In the genomic region with DNA sequence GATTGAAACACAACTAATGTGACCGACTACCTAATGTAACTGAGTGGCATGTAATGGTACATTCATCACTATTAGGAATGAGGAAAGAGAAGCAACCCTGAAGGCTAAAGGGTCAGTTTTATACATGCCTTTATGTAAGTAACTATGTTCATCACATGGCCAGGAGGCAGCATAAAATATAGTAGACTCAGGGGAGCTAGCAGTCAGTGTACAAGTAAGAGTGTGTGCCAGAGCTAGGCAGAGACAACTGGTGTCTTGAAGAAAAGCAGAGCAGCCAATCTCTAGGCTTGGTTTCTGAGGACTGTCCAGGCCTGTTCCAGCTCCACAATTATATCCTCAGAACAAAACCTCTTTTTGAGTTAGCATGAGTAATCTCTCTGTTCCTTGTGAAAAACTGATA, we compare ENCODE assay signal across 10 cellular contexts. TPM values are rescaled to one million over a fixed set of nuclear protein-coding genes. Genes with fewer than 3 reads are reported as not detected.
DNase-seq lines count a peak whose midpoint lies in the region; ATAC-seq and TF ChIP-seq lines count a peak whose summit lies in the region.
"Had no signal": no experiment of that assay in that cellular context is flagged by ENCODE, and none has a peak within 500 bp of the region (broad histone marks: within the 10 kb centered on the region; RNA-seq: fewer than 3 reads in every experiment).

No MANE protein-coding gene starts in this region.

- intact Hi-C loops in Right ventricle myocardium inferior (cut with DNase I) (no loop called here), cardiac septum (cut with DNase I) (no loop called here), upper lobe of right lung (cut with DNase I) (no loop called here)

- peak overlapping the region; percentile 2 for H3K9ac ChIP-seq in muscle layer of colon (ENCODE audit: low read length)

- no peak for TF ChIP-seq EP300 in gastroesophageal sphincter (IDR thresholded peaks at IDR 0.05)

- peaks cover 17% of the 10 kb centered on the region for H3K4me1 ChIP-seq in effector memory CD4-positive, alpha-beta T cell (ENCODE audit: control insufficient read depth, insufficient read depth, low read length, poor library complexity, severe bottlenecking)
- H3K4me1 ChIP-seq in muscle layer of colon (ENCODE audit: insufficient read depth, low read length) (peaks cover 65% of the 10 kb centered on the region), upper lobe of right lung (peaks cover 21% of the 10 kb centered on the region), gastroesophageal sphincter (peaks cover 3 to 52% (median 8%) of the 10 kb centered on the region in 3 donors)

- no peak for TF ChIP-seq CTCF in upper lobe of right lung (IDR thresholded peaks at IDR 0.05)
- no peak for TF ChIP-seq CTCF in gastroesophageal sphincter (IDR thresholded peaks at IDR 0.05)
- no peak for TF ChIP-seq CTCF in coronary artery (IDR thresholded peaks at IDR 0.05)

- no peak for TF ChIP-seq POLR2A in gastroesophageal sphincter (IDR thresholded peaks at IDR 0.05)

- DNase-seq in Right ventricle myocardium inferior (ENCODE audit: missing footprints): no peak
- DNase-seq in cardiac septum (ENCODE audit: low spot score): no peak
- no peak for DNase-seq in effector memory CD4-positive, alpha-beta T cell
- DNase-seq in upper lobe of right lung: no peak
- no peak for DNase-seq in coronary artery (ENCODE audit: low spot score)
- DNase-seq: activated CD8-positive, alpha-beta memory T cell treated with anti-CD3 and anti-CD28 coated beads, Interleukin-2, amount 50 U/mL, for 48 hours; ovary had no signal

- H3K4me3 ChIP-seq in effector memory CD4-positive, alpha-beta T cell (ENCODE audit: insufficient read depth, low read depth, low read length, poor library complexity, severe bottlenecking): no peak overlapping the region
- H3K4me3 ChIP-seq in muscle layer of colon (ENCODE audit: low read depth in 1 of 2, low read length in 2 of 2) (peak overlapping the region in 1 of 2 donors; percentile 7), upper lobe of right lung (no peak overlapping the region), gastroesophageal sphincter (no peak overlapping the region), coronary artery (no peak overlapping the region)
- H3K4me3 ChIP-seq: ovary had no signal

- peak; percentile 66 for ATAC-seq in Right ventricle myocardium inferior
- no peak for ATAC-seq in upper lobe of right lung
- no peak for ATAC-seq in gastroesophageal sphincter
- ATAC-seq in HG02981 (IDR thresholded peaks at IDR 0.05; ENCODE audit: unreplicated experiment): no peak

- H3K27ac ChIP-seq in effector memory CD4-positive, alpha-beta T cell (ENCODE audit: insufficient read depth, low read length, poor library complexity, severe bottlenecking): peak overlapping the region; percentile 35
- H3K27ac ChIP-seq in muscle layer of colon (ENCODE audit: low read depth, low read length) (peak overlapping the region; percentile 75), upper lobe of right lung (peak overlapping the region; percentile 2), gastroesophageal sphincter (peak overlapping the region in 2 of 4 donors; percentile 49 to 60), coronary artery (no peak overlapping the region)
- H3K27ac ChIP-seq: ovary had no signal

- no peaks in the 10 kb centered on the region for H3K9me3 ChIP-seq in effector memory CD4-positive, alpha-beta T cell (ENCODE audit: control insufficient read depth, low read length)
- H3K9me3 ChIP-seq in muscle layer of colon (ENCODE audit: low read length): no peaks in the 10 kb centered on the region
- H3K9me3 ChIP-seq in upper lobe of right lung: no peaks in the 10 kb centered on the region
- H3K9me3 ChIP-seq in gastroesophageal sphincter: no peaks in the 10 kb centered on the region
- H3K9me3 ChIP-seq: ovary had no signal

- H3K36me3 ChIP-seq in effector memory CD4-positive, alpha-beta T cell (ENCODE audit: control insufficient read depth, insufficient read depth, low read length): no peaks in the 10 kb centered on the region
- no peaks in the 10 kb centered on the region for H3K36me3 ChIP-seq in muscle layer of colon (ENCODE audit: insufficient read depth, low read length)
- H3K36me3 ChIP-seq in upper lobe of right lung: no peaks in the 10 kb centered on the region
- no peaks in the 10 kb centered on the region for H3K36me3 ChIP-seq in gastroesophageal sphincter
- H3K36me3 ChIP-seq: ovary had no signal

- no peaks in the 10 kb centered on the region for H3K27me3 ChIP-seq in effector memory CD4-positive, alpha-beta T cell (replicated peaks; ENCODE audit: control insufficient read depth, insufficient read depth, low read length, poor library complexity, severe bottlenecking)
- H3K27me3 ChIP-seq in muscle layer of colon (ENCODE audit: control insufficient read depth in 1 of 2, insufficient read depth in 2 of 2, low read length in 2 of 2): no peaks in the 10 kb centered on the region
- no peaks in the 10 kb centered on the region for H3K27me3 ChIP-seq in upper lobe of right lung
- no peaks in the 10 kb centered on the region for H3K27me3 ChIP-seq in gastroesophageal sphincter
- H3K27me3 ChIP-seq: ovary had no signal

- WGBS in gastroesophageal sphincter (ENCODE audit: low coverage in 1 of 2), 2 donors: 40 to 67% methylated on average over 1 of the region's 1 CpG

RNA-seq across cellular contexts. Expression of gene SMAD2, which starts 18.1 kb away (rescaled TPM):
- 80.2 TPM for total RNA-seq in Right ventricle myocardium inferior
- 104 TPM for total RNA-seq in cardiac septum
- 160 TPM for total RNA-seq in upper lobe of right lung
- 100 to 1,000 TPM in 2 of 4 donors, 10 to 100 TPM in 2; 76.5 to 143 (median 109) TPM for total RNA-seq in gastroesophageal sphincter

Comparison
In these comparisons a context has a peak if more than half of its experiments do, and no peak if none do; other contexts are left out.
1. H3K27ac ChIP-seq: peak in effector memory CD4-positive, alpha-beta T cell (single experiment), muscle layer of colon (single experiment) and upper lobe of right lung (single experiment); none in coronary artery (0 of 2).